Comparison of ENCODE assay signal across 23 cellular contexts in the genomic region with DNA sequence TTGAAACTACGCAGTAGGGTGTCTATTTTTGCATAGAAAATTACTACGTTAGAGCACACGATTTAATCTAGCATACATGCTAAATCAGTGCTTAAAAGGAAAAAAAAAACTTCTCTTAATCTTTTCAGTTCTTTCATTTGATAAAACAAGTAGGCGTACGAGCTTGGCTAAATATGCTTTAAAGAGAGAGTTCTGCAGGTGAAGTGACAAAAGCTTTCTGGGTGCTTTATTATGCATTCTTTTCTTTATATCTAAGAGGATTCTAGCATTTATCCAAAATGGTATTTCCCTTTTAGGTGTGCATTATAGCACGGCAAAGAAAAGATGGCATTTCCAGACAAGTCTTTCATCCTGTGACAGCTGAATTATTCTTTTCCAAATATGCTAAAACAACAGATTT.
"Had no signal": no experiment of that assay in that cellular context is flagged by ENCODE, and none has a peak within 500 bp of the region (broad histone marks: within the 10 kb centered on the region; RNA-seq: fewer than 3 reads in every experiment).

No MANE protein-coding gene starts in this region.

- H3K36me3 ChIP-seq: MG63 had no signal

- H3K27ac ChIP-seq: RWPE1 had no signal

- H3K27me3 ChIP-seq: MG63 had no signal

- H3K4me2 ChIP-seq: SK-N-SH had no signal

- DNase-seq: IMR-90, Karpas-422, KG1, MG63, NCI-H1092 treated with DMSO at 0.1 percent for 48 hours, NCI-H1436, NCI-H187, NCI-H2029, NCI-H2081 treated with DMSO at 0.1 percent for 48 hours, NCI-H2171, NCI-H226, NCI-H446, NCI-H510A, NCI-H524 treated with DMSO at 0.1 percent for 48 hours, NCI-H69, NCI-H774, PC-3, SHP77, SK-N-SH, SW 1271 had no signal

- H3K9me3 ChIP-seq: MG63, SK-N-SH had no signal

- H3K4me3 ChIP-seq: MG63 had no signal

- ATAC-seq: HepG2, Panc1 had no signal

- H3K9me2 ChIP-seq: SK-N-SH had no signal

- H3K9ac ChIP-seq: SK-N-SH had no signal
